Comparison of ENCODE assay signal across 9 cellular contexts in the genomic region with DNA sequence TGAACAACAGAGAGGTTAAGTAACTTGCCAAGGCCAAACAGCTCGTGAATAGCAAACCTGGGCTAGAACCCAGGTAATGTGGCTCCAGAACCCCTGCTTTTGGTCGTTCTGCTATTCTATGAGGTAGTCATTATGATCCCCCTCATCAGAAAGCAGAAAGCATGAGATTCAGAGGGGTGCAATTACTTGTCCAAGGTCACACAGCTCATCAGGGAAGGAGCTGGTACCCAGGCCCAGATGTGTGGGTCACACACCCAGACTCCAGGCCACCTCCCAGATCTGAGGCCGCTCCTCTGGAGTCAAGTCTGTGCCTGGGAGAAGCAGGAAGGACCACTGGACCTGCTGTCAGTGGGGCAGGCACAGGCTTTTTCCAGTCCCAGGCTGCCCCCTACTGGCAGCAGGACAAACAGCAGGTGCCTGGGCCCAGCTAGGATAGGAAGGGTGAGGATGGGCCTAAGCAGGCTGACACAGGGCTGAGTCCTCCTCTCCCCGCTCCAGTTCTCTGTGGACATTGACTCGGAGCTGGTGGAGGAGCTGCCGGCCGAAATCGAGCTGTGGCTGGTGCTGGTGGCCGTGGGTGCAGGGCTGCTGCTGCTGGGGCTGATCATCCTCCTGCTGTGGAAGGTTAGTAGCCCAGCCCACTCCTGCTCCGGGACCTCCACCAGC. TPM values are rescaled to one million over a fixed set of nuclear protein-coding genes. Genes with fewer than 3 reads are reported as not detected.
DNase-seq lines count a peak whose midpoint lies in the region; ATAC-seq and TF ChIP-seq lines count a peak whose summit lies in the region.
"Had no signal": no experiment of that assay in that cellular context is flagged by ENCODE, and none has a peak within 500 bp of the region (broad histone marks: within the 10 kb centered on the region; RNA-seq: fewer than 3 reads in every experiment).

No MANE protein-coding gene starts in this region.

- H3K4me1 Mint-ChIP-seq in HFFc6 (ENCODE audit: low read depth), result no peaks in the 10 kb centered on the region

- H3K27ac ChIP-seq in colonic mucosa, result no peak overlapping the region
- H3K27ac ChIP-seq: SK-N-MC had no signal

- H3K36me3 ChIP-seq in colonic mucosa, result no peaks in the 10 kb centered on the region

- peaks cover 50% of the 10 kb centered on the region for H3K36me3 Mint-ChIP-seq in HFFc6 (ENCODE audit: low read depth)

- H3K27me3 Mint-ChIP-seq in HFFc6 (ENCODE audit: insufficient read depth), result peaks cover 13% of the 10 kb centered on the region

- H3K9me3 Mint-ChIP-seq in HFFc6, result no peaks in the 10 kb centered on the region

- H3K27me3 ChIP-seq in colonic mucosa, result no peaks in the 10 kb centered on the region

- intact Hi-C loops in colonic mucosa (cut with DNase I), result loop anchor here (2.0 kb wide), 1 partner anchor 61 kb away; no protein-coding TSS in a partner anchor

- no peak overlapping the region for H3K4me3 ChIP-seq in colonic mucosa
- H3K4me3 ChIP-seq: SK-N-MC had no signal

- no peak for ATAC-seq in HG03378 (IDR thresholded peaks at IDR 0.05; ENCODE audit: unreplicated experiment)

- DNase-seq in DMS 273 (lab: John Stamatoyannopoulos, UW; ENCODE audit: unreplicated experiment) (peak; percentile 86), HFFc6 (peak; percentile 66), NCI-H510A treated with DMSO at 0.1 percent for 48 hours (lab: John Stamatoyannopoulos, UW) (peak; percentile 54), colonic mucosa (peak; percentile 77), lung microvascular endothelial cell (ENCODE audit: low read depth in 2 of 2) (peak; percentile 71 to 75)
- DNase-seq in activated CD4-positive, alpha-beta T cell treated with anti-CD3 and anti-CD28 coated beads for 48 hours, result peak; percentile 83
- DNase-seq in stimulated activated CD8-positive, alpha-beta memory T cell treated with anti-CD3 and anti-CD28 coated beads, Interleukin-2, amount 100 ng/mL, for 1 hour (ENCODE audit: low read depth in 2 of 2), result peak; percentile 40 to 59

- TF ChIP-seq CTCF in HFFc6 (IDR thresholded peaks at IDR 0.05) (peak; percentile 98), colonic mucosa (IDR thresholded peaks at IDR 0.05) (peak; percentile 93)

- H3K9me3 ChIP-seq in colonic mucosa, result no peaks in the 10 kb centered on the region

- H3K4me1 ChIP-seq in colonic mucosa, result no peaks in the 10 kb centered on the region

- H3K27ac Mint-ChIP-seq in HFFc6, result peak overlapping the region; percentile 52; the same call in 1 of the 2 replicates

- no peak overlapping the region for H3K9ac ChIP-seq in colonic mucosa (ENCODE audit: low read depth in 2 of 2, low read length in 2 of 2)

- H3K4me3 Mint-ChIP-seq in HFFc6, result no peak overlapping the region

RNA-seq across cellular contexts. Expression of gene PDK2, which starts 7.8 kb away (rescaled TPM):
- total RNA-seq in HFFc6 (2021; fragmentation: NEBNext Ultra II Directional; extraction: Animal tissue kit (Norgen Biotek cat#: 25700)), result 10 to 100 TPM; 26.6 to 35.6 (median 29.6) TPM
- 10 to 100 TPM; 48.8 to 56.4 TPM for total RNA-seq in colonic mucosa
- total RNA-seq in lung microvascular endothelial cell, result 11.6 and 13.3 TPM in 2 replicates

RNA-seq across cellular contexts. Expression of gene ITGA3, which starts 31.5 kb away (rescaled TPM):
- total RNA-seq in HFFc6 (2021; fragmentation: NEBNext Ultra II Directional; extraction: Animal tissue kit (Norgen Biotek cat#: 25700)), result 100 to 1,000 TPM; 272 to 319 (median 288) TPM
- total RNA-seq in colonic mucosa, result 100 to 1,000 TPM; 111 to 116 TPM
- total RNA-seq in lung microvascular endothelial cell, result 112 and 162 TPM in 2 replicates

RNA-seq across cellular contexts. Expression of gene SAMD14, which starts 42.6 kb away (rescaled TPM):
- total RNA-seq in HFFc6 (2021; fragmentation: NEBNext Ultra II Directional; extraction: Animal tissue kit (Norgen Biotek cat#: 25700)), result 10 to 100 TPM in 4 of 6 experiments, 1 to 10 TPM in 2; 4.3 to 14.1 (median 11.4) TPM
- 1 to 10 TPM in 1 of 2 donors, under 1 TPM in 1; 0.77 to 2.3 TPM for total RNA-seq in colonic mucosa
- 3.2 and 3.5 TPM in 2 replicates for total RNA-seq in lung microvascular endothelial cell
